Comparison of ENCODE assay signal across 13 cellular contexts in genomic region chr2:183998041-183998796, GRCh38.
DNase-seq lines count a peak whose midpoint lies in the region; ATAC-seq and TF ChIP-seq lines count a peak whose summit lies in the region.
"Had no signal": no experiment of that assay in that cellular context is flagged by ENCODE, and none has a peak within 500 bp of the region (broad histone marks: within the 10 kb centered on the region; RNA-seq: fewer than 3 reads in every experiment).

No MANE protein-coding gene starts in this region.

- H3K27ac Mint-ChIP-seq in Calu3 (ENCODE audit: unreplicated experiment) = no peak overlapping the region

- H3K4me1 Mint-ChIP-seq in Calu3 (ENCODE audit: low read depth, unreplicated experiment) = no peaks in the 10 kb centered on the region

- intact Hi-C loops in Calu3 (cut with micrococcal nuclease; ENCODE audit: unreplicated experiment) = no loop called here

- DNase-seq in DMS53 (lab: John Stamatoyannopoulos, UW) = peak; percentile 39
- no peak for DNase-seq in activated CD4-positive, alpha-beta T cell treated with anti-CD3 and anti-CD28 coated beads, Interleukin-2, amount 50 U/mL, for 4 hours
- no peak for DNase-seq in SHP77 (lab: John Stamatoyannopoulos, UW)
- DNase-seq in Calu3 = no peak
- DNase-seq in NCI-H187 (lab: John Stamatoyannopoulos, UW) = no peak
- DNase-seq: 8988T; activated CD4-positive, CD25-positive, alpha-beta regulatory T cell treated with anti-CD3 and anti-CD28 coated beads, Interleukin-2, amount 50 U/mL, for 72 hours; activated naive CD4-positive, alpha-beta T cell; DND-41 had no signal

- H3K36me3 Mint-ChIP-seq in Calu3 (ENCODE audit: insufficient read depth, unreplicated experiment) = no peaks in the 10 kb centered on the region

- no peaks in the 10 kb centered on the region for H3K9me3 Mint-ChIP-seq in Calu3 (ENCODE audit: low read depth, unreplicated experiment)

- H3K4me3 Mint-ChIP-seq in Calu3 (ENCODE audit: low read depth, unreplicated experiment) = no peak overlapping the region

- no peak for TF ChIP-seq CTCF in Calu3 (IDR thresholded peaks at IDR 0.05; ENCODE audit: unreplicated experiment)

- CTCF ChIA-PET in Calu3 (lab: Charles Lee) = interaction anchor here (0.7 kb wide), 1 partner anchor 345 kb away, joined by 3 read pairs; no protein-coding TSS in a partner anchor

- ATAC-seq in GM19328 (IDR thresholded peaks at IDR 0.05; ENCODE audit: unreplicated experiment) (peak; percentile 96), HG02759 (IDR thresholded peaks at IDR 0.05; ENCODE audit: unreplicated experiment) (peak; percentile 90), HG03460 (IDR thresholded peaks at IDR 0.05; ENCODE audit: unreplicated experiment) (peak; percentile 91)
- ATAC-seq: HCT116 had no signal

- no TSS peak for BruUV-seq in Calu3 (replicated peaks; lab: Mats Ljungman, UMichigan)

- no peaks in the 10 kb centered on the region for H3K27me3 Mint-ChIP-seq in Calu3 (ENCODE audit: unreplicated experiment)
